In genomic region chr21:39523930-39524329, GRCh38 we compare ENCODE assay signal across 23 cellular contexts.
A peak's percentile ranks its signal among the peaks of the same experiment; 100 is the strongest.
DNase-seq lines count a peak whose midpoint lies in the region; ATAC-seq and TF ChIP-seq lines count a peak whose summit lies in the region.
"Had no signal": no experiment of that assay in that cellular context is flagged by ENCODE, and none has a peak within 500 bp of the region (broad histone marks: within the 10 kb centered on the region; RNA-seq: fewer than 3 reads in every experiment).

No MANE protein-coding gene starts in this region.

- no peaks in the 10 kb centered on the region for H3K9me3 Mint-ChIP-seq in CD4-positive, alpha-beta memory T cell

- H2AFZ ChIP-seq in SK-N-SH (ENCODE audit: low read depth), result no peak overlapping the region
- H2AFZ ChIP-seq: PC-9 had no signal

- peak overlapping the region in 1 of 2 experiments; percentile 24; a peak in 1 of 4 replicates for H3K27ac ChIP-seq in SK-N-SH (ENCODE audit: low read depth in 2 of 2, low read length in 1 of 2)
- no peak overlapping the region for H3K27ac ChIP-seq in CD4-positive, alpha-beta memory T cell (ENCODE audit: low read depth, low read length)
- H3K27ac ChIP-seq: PC-9, SJSA1 had no signal

- no peaks in the 10 kb centered on the region for H3K36me3 Mint-ChIP-seq in CD4-positive, alpha-beta memory T cell
- H3K36me3 Mint-ChIP-seq: CD14-positive monocyte had no signal

- H3K9me3 ChIP-seq in SK-N-SH, result no peaks in the 10 kb centered on the region
- no peaks in the 10 kb centered on the region for H3K9me3 ChIP-seq in mucosa of descending colon
- H3K9me3 ChIP-seq in CD4-positive, alpha-beta memory T cell (ENCODE audit: control insufficient read depth in 1 of 2, low read length in 2 of 2), result no peaks in the 10 kb centered on the region
- H3K9me3 ChIP-seq: BE2C, SJSA1 had no signal

- 14% methylated on average over 1 of the region's 1 CpG for WGBS in SK-N-SH (ENCODE audit: low lambda C conversion rate)

- TF ChIP-seq EP300 in SK-N-SH (IDR thresholded peaks at IDR 0.05; ENCODE audit: borderline replicate concordance in 1 of 2, low read depth in 1 of 2, low read length in 1 of 2), result no peak

- H3K9ac ChIP-seq in SK-N-SH, result no peak overlapping the region

- H3K4me2 ChIP-seq in SK-N-SH, result no peak overlapping the region
- H3K4me2 ChIP-seq: PC-9 had no signal

- H3K27me3 Mint-ChIP-seq in CD4-positive, alpha-beta memory T cell, result peaks cover 7 to 13% of the 10 kb centered on the region in 2 donors

- peaks cover 0 to 13% of the 10 kb centered on the region in 2 experiments; a peak in 1 of 4 replicates for H3K4me1 ChIP-seq in SK-N-SH (ENCODE audit: control insufficient read depth in 1 of 2, insufficient read depth in 2 of 2, low read depth in 1 of 2, low read length in 1 of 2)
- H3K4me1 ChIP-seq in mucosa of descending colon (ENCODE audit: low read depth), result peaks cover 10% of the 10 kb centered on the region
- H3K4me1 ChIP-seq in CD4-positive, alpha-beta memory T cell (ENCODE audit: insufficient read depth, low read length), result no peaks in the 10 kb centered on the region
- H3K4me1 ChIP-seq: BE2C, SJSA1 had no signal

- H3K27ac Mint-ChIP-seq in CD4-positive, alpha-beta memory T cell, result no peak overlapping the region
- H3K27ac Mint-ChIP-seq: CD14-positive monocyte had no signal

- intact Hi-C loops in mucosa of descending colon (cut with DNase I, micrococcal nuclease), result no loop called here
- intact Hi-C loops in CD4-positive, alpha-beta memory T cell (cut with micrococcal nuclease), result no loop called here

- POLR2A ChIA-PET in SK-N-SH (lab: Yijun Ruan, JAX), result no interaction called here
- POLR2A ChIA-PET in CD4-positive, alpha-beta memory T cell (lab: Charles Lee; ENCODE audit: partially characterized antibody), result no interaction called here

- ATAC-seq in SK-N-SH treated with all-trans-retinoic acid at 6 μM for 48 hours, result no peak; the same call in 2 of the 3 replicates
- ATAC-seq in mucosa of descending colon, result peak; percentile 1
- ATAC-seq in HG03095 (IDR thresholded peaks at IDR 0.05; ENCODE audit: unreplicated experiment), result no peak
- ATAC-seq: HCT116 had no signal

- no peak for TF ChIP-seq RAD21 in SK-N-SH (IDR thresholded peaks at IDR 0.05; ENCODE audit: low read length)

- no peaks in the 10 kb centered on the region for H3K9me2 ChIP-seq in SK-N-SH

- H3K4me3 ChIP-seq in SK-N-SH (ENCODE audit: low read depth in 2 of 2, low read length in 1 of 2) (no peak overlapping the region), mucosa of descending colon (no peak overlapping the region)
- no peak overlapping the region for H3K4me3 ChIP-seq in CD4-positive, alpha-beta memory T cell (ENCODE audit: low read length in 2 of 2)
- H3K4me3 ChIP-seq: PC-9, SJSA1 had no signal

- H3K27me3 ChIP-seq in SK-N-SH (ENCODE audit: insufficient read depth), result no peaks in the 10 kb centered on the region
- no peaks in the 10 kb centered on the region for H3K27me3 ChIP-seq in CD4-positive, alpha-beta memory T cell (ENCODE audit: insufficient read depth, low read length)
- H3K27me3 ChIP-seq: BE2C had no signal

- peaks cover 0 to 2% (median 0%) of the 10 kb centered on the region in 4 donors for H3K4me1 Mint-ChIP-seq in CD4-positive, alpha-beta memory T cell

- no peaks in the 10 kb centered on the region for H4K20me1 ChIP-seq in SK-N-SH (ENCODE audit: insufficient read depth)

- TF ChIP-seq CTCF in SK-N-SH (IDR thresholded peaks at IDR 0.05), result no peak
- TF ChIP-seq CTCF in mucosa of descending colon (IDR thresholded peaks at IDR 0.05), result no peak

- H3K4me3 Mint-ChIP-seq in CD4-positive, alpha-beta memory T cell, result no peak overlapping the region
- H3K4me3 Mint-ChIP-seq: CD14-positive monocyte had no signal

- H3F3A ChIP-seq in SK-N-SH (replicated peaks; ENCODE audit: insufficient read depth), result no peaks in the 10 kb centered on the region

- no peaks in the 10 kb centered on the region for H3K79me2 ChIP-seq in SK-N-SH (ENCODE audit: insufficient read depth)

- H3K36me3 ChIP-seq in SK-N-SH (replicated peaks in 1 of 2; ENCODE audit: control insufficient read depth in 1 of 2, insufficient read depth in 2 of 2, low read length in 1 of 2), result no peaks in the 10 kb centered on the region
- H3K36me3 ChIP-seq in mucosa of descending colon (ENCODE audit: low read depth), result no peaks in the 10 kb centered on the region
- no peaks in the 10 kb centered on the region for H3K36me3 ChIP-seq in CD4-positive, alpha-beta memory T cell (ENCODE audit: insufficient read depth, low read length)
- H3K36me3 ChIP-seq: BE2C, SJSA1 had no signal

- CTCF ChIA-PET in SK-N-SH (lab: Yijun Ruan, JAX), result interaction anchor here (1.1 to 2.2 kb wide), 3 partner anchors 185 to 191 kb away, joined by 3 to 7 read pairs (median 6); no protein-coding TSS in a partner anchor
- CTCF ChIA-PET in CD4-positive, alpha-beta memory T cell (lab: Charles Lee; ENCODE audit: partially characterized antibody), result interaction anchor here (1.3 kb wide), 1 partner anchor 9 kb away, joined by 3 read pairs; no protein-coding TSS in a partner anchor

- DNase-seq in SK-N-SH, result peak; percentile 36
- DNase-seq in cerebellum (ENCODE audit: low spot score), result peak; percentile 47
- no peak for DNase-seq in mucosa of descending colon
- DNase-seq in CD4-positive, alpha-beta memory T cell, result no peak
- no peak for DNase-seq in Kasumi-1 (lab: John Stamatoyannopoulos, UW)
- no peak for DNase-seq in iPS-NIHi11 (ENCODE audit: low spot score)
- DNase-seq: 8988T, ACHN, BE2C, GOT3, IMR-90, KG1, MM.1S, NCI-H2081, NCI-H2227 treated with DMSO at 0.1 percent for 48 hours, NCI-H526 treated with DMSO at 0.1 percent for 48 hours, PC-9, RPMI8226 had no signal

TF ChIP-seq in SK-N-SH, 30 proteins besides CTCF, POLR2A, EP300 and RAD21:
- TF ChIP-seq ZBTB33 (IDR thresholded peaks at IDR 0.05; ENCODE audit: borderline replicate concordance, low read depth) (no peak), GATA2 (CRISPR knock-in tag; IDR thresholded peaks at IDR 0.05) (0 out of 2 replicates have a peak, but pooled peaks have one; percentile 10)

TF ChIP-seq in SK-N-SH treated with all-trans-retinoic acid at 6 μM for 48 hours, 23 proteins besides CTCF, POLR2A, EP300 and RAD21 (continues in another document):
- no peak for TF ChIP-seq CREB5 (CRISPR knock-in tag; IDR thresholded peaks at IDR 0.05; ENCODE audit: low read depth)
- no peak for TF ChIP-seq ZNF8 (CRISPR knock-in tag; IDR thresholded peaks at IDR 0.05)
- TF ChIP-seq ISL1 (CRISPR knock-in tag; IDR thresholded peaks at IDR 0.05), result no peak
- TF ChIP-seq BACH2 (CRISPR knock-in tag; IDR thresholded peaks at IDR 0.05; ENCODE audit: borderline replicate concordance), result no peak
- TF ChIP-seq ZFP3 (CRISPR knock-in tag; IDR thresholded peaks at IDR 0.05), result no peak
- no peak for TF ChIP-seq ZFP30 (CRISPR knock-in tag; IDR thresholded peaks at IDR 0.05)
- TF ChIP-seq ZC3H10 (CRISPR knock-in tag; IDR thresholded peaks at IDR 0.05), result no peak
- TF ChIP-seq ZNF70 (CRISPR knock-in tag; IDR thresholded peaks at IDR 0.05), result no peak
- no peak for TF ChIP-seq TSHZ2 (CRISPR knock-in tag; IDR thresholded peaks at IDR 0.05)
- TF ChIP-seq CSDC2 (CRISPR knock-in tag; IDR thresholded peaks at IDR 0.05), result no peak
- no peak for TF ChIP-seq SNAI2 (CRISPR knock-in tag; IDR thresholded peaks at IDR 0.05)
- no peak for TF ChIP-seq GLIS3 (CRISPR knock-in tag; IDR thresholded peaks at IDR 0.05)
- TF ChIP-seq POU6F1 (CRISPR knock-in tag; IDR thresholded peaks at IDR 0.05; ENCODE audit: borderline replicate concordance, low read depth), result no peak

Comparison
In these comparisons a context has a peak if more than half of its experiments do, and no peak if none do; other contexts are left out.
1. DNase-seq: peak in SK-N-SH (single experiment) and cerebellum (single experiment); none in mucosa of descending colon (0 of 3), CD4-positive, alpha-beta memory T cell (0 of 5), Kasumi-1 (0 of 2) and iPS-NIHi11 (single experiment).